21 cellular contexts compared by ENCODE assay signal in genomic region chr22:37292641-37293040, GRCh38. TPM values are rescaled to one million over a fixed set of nuclear protein-coding genes. Genes with fewer than 3 reads are reported as not detected.
DNase-seq lines count a peak whose midpoint lies in the region; ATAC-seq and TF ChIP-seq lines count a peak whose summit lies in the region.
"Had no signal": no experiment of that assay in that cellular context is flagged by ENCODE, and none has a peak within 500 bp of the region (broad histone marks: within the 10 kb centered on the region; RNA-seq: fewer than 3 reads in every experiment).

No MANE protein-coding gene starts in this region.

- POLR2A ChIA-PET in CD8-positive, alpha-beta T cell (lab: Charles Lee) = interaction anchor here (1.0 kb wide), 1 partner anchor 11 kb away, joined by 3 read pairs; no protein-coding TSS in a partner anchor

- no peak for ATAC-seq in CD8-positive, alpha-beta T cell
- ATAC-seq in central memory CD8-positive, alpha-beta T cell (replicated peaks; ENCODE audit: extremely low read depth, poor library complexity, severe bottlenecking) = no peak
- no peak for ATAC-seq in HG02938 (IDR thresholded peaks at IDR 0.05; ENCODE audit: unreplicated experiment)
- ATAC-seq: PC-3 had no signal

- no peak overlapping the region for H2BK15ac ChIP-seq in neuronal stem cell (ENCODE audit: low read length)

- peak overlapping the region; percentile 17 for H2AK5ac ChIP-seq in neuronal stem cell (ENCODE audit: low read depth, low read length)

- no peak overlapping the region for H2BK120ac ChIP-seq in neuronal stem cell (ENCODE audit: low read depth, low read length)

- no peak overlapping the region for H3K4ac ChIP-seq in neuronal stem cell (ENCODE audit: low read length)

- H3K9me3 ChIP-seq in CD8-positive, alpha-beta T cell (ENCODE audit: low read length) = no peaks in the 10 kb centered on the region
- no peaks in the 10 kb centered on the region for H3K9me3 ChIP-seq in neuronal stem cell (replicated peaks in 1 of 2; ENCODE audit: control insufficient read depth in 2 of 2, insufficient read depth in 1 of 2, low read depth in 1 of 2, low read length in 2 of 2)
- H3K9me3 ChIP-seq: HAP-1 had no signal

- peaks cover 22% of the 10 kb centered on the region for H3K36me3 Mint-ChIP-seq in activated naive CD4-positive, alpha-beta T cell treated with anti-CD3 and anti-CD28 coated beads for 36 hours (ENCODE audit: low read depth)
- H3K36me3 Mint-ChIP-seq in CD8-positive, alpha-beta T cell = peaks cover 92% of the 10 kb centered on the region
- peaks cover 45% of the 10 kb centered on the region for H3K36me3 Mint-ChIP-seq in central memory CD8-positive, alpha-beta T cell (ENCODE audit: insufficient read depth)

- H3K4me2 ChIP-seq in neuronal stem cell (ENCODE audit: insufficient read depth, low read length, poor library complexity, severe bottlenecking) = no peak overlapping the region
- H3K4me2 ChIP-seq: KMS-11 had no signal

- peak overlapping the region; percentile 56 for H3K23ac ChIP-seq in neuronal stem cell (ENCODE audit: low read depth, low read length, poor library complexity)

- H3K27me3 Mint-ChIP-seq in activated naive CD4-positive, alpha-beta T cell treated with anti-CD3 and anti-CD28 coated beads for 36 hours (ENCODE audit: low read depth) = no peaks in the 10 kb centered on the region
- H3K27me3 Mint-ChIP-seq in CD8-positive, alpha-beta T cell (ENCODE audit: low read depth) = no peaks in the 10 kb centered on the region
- no peaks in the 10 kb centered on the region for H3K27me3 Mint-ChIP-seq in central memory CD8-positive, alpha-beta T cell

- no peaks in the 10 kb centered on the region for H3K79me1 ChIP-seq in neuronal stem cell (ENCODE audit: low read depth, low read length)

- CTCF ChIA-PET in activated naive CD4-positive, alpha-beta T cell treated with anti-CD3 and anti-CD28 coated beads for 36 hours (lab: Charles Lee) = interaction anchor here (1.2 kb wide), 1 partner anchor 25 kb away, joined by 3 read pairs; no protein-coding TSS in a partner anchor
- CTCF ChIA-PET in CD8-positive, alpha-beta T cell (lab: Charles Lee) = interaction anchor here (1.1 to 1.6 kb wide), 3 partner anchors 14 to 32 kb away, joined by 3 read pairs; no protein-coding TSS in a partner anchor

- H2BK12ac ChIP-seq in neuronal stem cell (ENCODE audit: low read length) = no peak overlapping the region

- peaks cover 38% of the 10 kb centered on the region for H3K4me1 ChIP-seq in CD8-positive, alpha-beta T cell (ENCODE audit: insufficient read depth, low read length)
- H3K4me1 ChIP-seq in neuronal stem cell (ENCODE audit: control insufficient read depth in 2 of 2, insufficient read depth in 1 of 2, low read depth in 1 of 2, low read length in 2 of 2) = no peaks in the 10 kb centered on the region
- H3K4me1 ChIP-seq: HAP-1 had no signal

- H2BK5ac ChIP-seq in neuronal stem cell (ENCODE audit: low read length) = peak overlapping the region; percentile 49

- H3K27ac ChIP-seq in CD8-positive, alpha-beta T cell (ENCODE audit: low read depth, low read length) = no peak overlapping the region
- no peak overlapping the region for H3K27ac ChIP-seq in neuronal stem cell (replicated peaks; ENCODE audit: low read length)
- H3K27ac ChIP-seq: HL-60, KMS-11 had no signal

- no peak overlapping the region for H2AFZ ChIP-seq in neuronal stem cell (ENCODE audit: low read length)

- intact Hi-C loops in activated naive CD4-positive, alpha-beta T cell treated with anti-CD3 and anti-CD28 coated beads for 36 hours (cut with micrococcal nuclease) = no loop called here
- intact Hi-C loops in CD8-positive, alpha-beta T cell (cut with DNase I, micrococcal nuclease) = no loop called here

- peaks cover 65% of the 10 kb centered on the region for H3K36me3 ChIP-seq in CD8-positive, alpha-beta T cell (ENCODE audit: insufficient read depth, low read length)
- H3K36me3 ChIP-seq in neuronal stem cell (replicated peaks in 1 of 2; ENCODE audit: control insufficient read depth in 2 of 2, insufficient read depth in 2 of 2, low read length in 2 of 2) = no peaks in the 10 kb centered on the region
- H3K36me3 ChIP-seq: HAP-1 had no signal

- H3K4me1 Mint-ChIP-seq in activated naive CD4-positive, alpha-beta T cell treated with anti-CD3 and anti-CD28 coated beads for 36 hours (ENCODE audit: low read depth) = peaks cover 65% of the 10 kb centered on the region
- peaks cover 75% of the 10 kb centered on the region for H3K4me1 Mint-ChIP-seq in CD8-positive, alpha-beta T cell (ENCODE audit: low read depth)
- H3K4me1 Mint-ChIP-seq in central memory CD8-positive, alpha-beta T cell = peaks cover 72% of the 10 kb centered on the region

- no peak for TF ChIP-seq CTCF in CD8-positive, alpha-beta T cell (IDR thresholded peaks at IDR 0.05)

- H3K27ac Mint-ChIP-seq in activated naive CD4-positive, alpha-beta T cell treated with anti-CD3 and anti-CD28 coated beads for 36 hours = peak overlapping the region; percentile 39
- H3K27ac Mint-ChIP-seq in CD8-positive, alpha-beta T cell = peak overlapping the region; percentile 80
- H3K27ac Mint-ChIP-seq in central memory CD8-positive, alpha-beta T cell (ENCODE audit: low read depth) = peak overlapping the region; percentile 69

- DNase-seq in activated naive CD4-positive, alpha-beta T cell treated with anti-CD3 and anti-CD28 coated beads for 36 hours = no peak
- no peak for DNase-seq in activated naive CD4-positive, alpha-beta T cell (lab: John Stamatoyannopoulos, UW)
- DNase-seq in CD8-positive, alpha-beta T cell = no peak
- no peak for DNase-seq in central memory CD8-positive, alpha-beta T cell (ENCODE audit: low spot score in 2 of 2)
- no peak for DNase-seq in neuronal stem cell (ENCODE audit: low spot score)
- DNase-seq in NCI-H1092 treated with DMSO at 0.1 percent for 48 hours (lab: John Stamatoyannopoulos, UW) = no peak
- DNase-seq in SW 1271 (lab: John Stamatoyannopoulos, UW) = no peak
- DNase-seq: C1 segment of cervical spinal cord, DND-41, NCI-H1436, NCI-H1930, NCI-H526, PC-3, RPMI8226, SIG-M5 had no signal

- H3K4me3 ChIP-seq in CD8-positive, alpha-beta T cell (ENCODE audit: low read depth, low read length) = no peak overlapping the region
- no peak overlapping the region for H3K4me3 ChIP-seq in neuronal stem cell (ENCODE audit: low read length in 2 of 2)
- H3K4me3 ChIP-seq: HAP-1 had no signal

- peak overlapping the region; percentile 15 for H3K18ac ChIP-seq in neuronal stem cell (ENCODE audit: low read length)

- no peaks in the 10 kb centered on the region for H3K9me3 Mint-ChIP-seq in activated naive CD4-positive, alpha-beta T cell treated with anti-CD3 and anti-CD28 coated beads for 36 hours
- no peaks in the 10 kb centered on the region for H3K9me3 Mint-ChIP-seq in CD8-positive, alpha-beta T cell
- H3K9me3 Mint-ChIP-seq in central memory CD8-positive, alpha-beta T cell = no peaks in the 10 kb centered on the region

- H3K9ac ChIP-seq in neuronal stem cell (ENCODE audit: low read depth, low read length, poor library complexity) = no peak overlapping the region
- H3K9ac ChIP-seq: KMS-11 had no signal

- no peaks in the 10 kb centered on the region for H3K27me3 ChIP-seq in CD8-positive, alpha-beta T cell (ENCODE audit: insufficient read depth, low read length)
- no peaks in the 10 kb centered on the region for H3K27me3 ChIP-seq in neuronal stem cell (ENCODE audit: control insufficient read depth in 3 of 3, insufficient read depth in 3 of 3, low read depth in 1 of 3, low read length in 3 of 3)

- no peak overlapping the region for H4K91ac ChIP-seq in neuronal stem cell (ENCODE audit: low read depth, low read length, poor library complexity)

- no peak overlapping the region for H3K4me3 Mint-ChIP-seq in activated naive CD4-positive, alpha-beta T cell treated with anti-CD3 and anti-CD28 coated beads for 36 hours
- no peak overlapping the region for H3K4me3 Mint-ChIP-seq in CD8-positive, alpha-beta T cell
- H3K4me3 Mint-ChIP-seq in central memory CD8-positive, alpha-beta T cell = no peak overlapping the region

- H3K14ac ChIP-seq in neuronal stem cell (ENCODE audit: low read length) = no peak overlapping the region

- H4K8ac ChIP-seq in neuronal stem cell (ENCODE audit: low read depth, low read length) = no peak overlapping the region

- WGBS in neuronal stem cell (ENCODE audit: extremely low coverage in 2 of 2, insufficient read length in 2 of 2, insufficient replicate concordance in 1 of 2), 2 donors = no CpG with 5 or more reads among the region's 13 CpGs

RNA-seq across cellular contexts. Expression of gene CYTH4, which starts 10.3 kb away (rescaled TPM):
- 10 to 100 TPM; 30.5 to 34.0 TPM for total RNA-seq in activated naive CD4-positive, alpha-beta T cell treated with anti-CD3 and anti-CD28 coated beads for 36 hours
- total RNA-seq in CD8-positive, alpha-beta T cell = 100 to 1,000 TPM; 129 to 143 TPM
- not detected for polyA plus RNA-seq in neuronal stem cell (2013, experiment 1 of 2)
- polyA plus RNA-seq in neuronal stem cell (2013, experiment 2 of 2) = not detected
- total RNA-seq: A673, G401 had no signal

RNA-seq across cellular contexts. Expression of gene RAC2, which starts 48.6 kb away (rescaled TPM):
- 100 to 1,000 TPM; 728 to 759 TPM for total RNA-seq in activated naive CD4-positive, alpha-beta T cell treated with anti-CD3 and anti-CD28 coated beads for 36 hours
- 100 to 1,000 TPM; 152 to 159 TPM for total RNA-seq in CD8-positive, alpha-beta T cell
- polyA plus RNA-seq in neuronal stem cell (2013, experiment 1 of 2) = 1.2 TPM
- 1.1 TPM for polyA plus RNA-seq in neuronal stem cell (2013, experiment 2 of 2)
- total RNA-seq: G401 had no signal

Comparison
In these comparisons a context has a peak if more than half of its experiments do, and no peak if none do; other contexts are left out.
1. RNA of gene RAC2, which starts 48.6 kb away (total RNA-seq): 728 to 759 TPM in activated naive CD4-positive, alpha-beta T cell treated with anti-CD3 and anti-CD28 coated beads for 36 hours; 152 to 159 TPM in CD8-positive, alpha-beta T cell; every median in the first group is over 4 times any median in the second.
2. Peak in every context shown above with its lines, with median percentiles within 50 percentile points of each other: H3K27ac Mint-ChIP-seq.